ENCODE assay signal across 15 cellular contexts in the genomic region with DNA sequence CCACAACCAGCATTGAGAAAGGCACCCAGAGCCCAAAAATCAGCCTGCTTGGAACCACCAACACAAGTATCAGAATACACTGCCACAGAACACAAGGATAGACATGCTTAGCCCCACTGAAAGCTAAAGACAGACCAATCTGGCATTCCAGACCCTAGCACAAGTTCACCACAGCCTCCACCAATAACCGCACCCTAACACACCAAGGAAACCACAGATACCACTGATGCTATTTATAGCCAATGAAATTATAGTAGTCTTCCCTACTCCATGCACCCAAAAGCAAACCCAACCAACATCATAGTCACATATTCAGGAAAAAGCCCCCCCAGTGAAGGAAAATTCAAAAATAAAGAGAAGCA.
DNase-seq lines count a peak whose midpoint lies in the region; ATAC-seq, FAIRE-seq and TF ChIP-seq lines count a peak whose summit lies in the region.
"Had no signal": no experiment of that assay in that cellular context is flagged by ENCODE, and none has a peak within 500 bp of the region (broad histone marks: within the 10 kb centered on the region; RNA-seq: fewer than 3 reads in every experiment).

No MANE protein-coding gene starts in this region.

- no peak overlapping the region for H3K4me3 ChIP-seq in RWPE2 (ENCODE audit: severe bottlenecking)
- H3K4me3 ChIP-seq: mucosa of descending colon, prostate gland, SJSA1, stomach had no signal

- no peaks in the 10 kb centered on the region for H3K9me3 ChIP-seq in RWPE2 (ENCODE audit: severe bottlenecking)
- H3K9me3 ChIP-seq: mucosa of descending colon, prostate gland, SJSA1, stomach had no signal

- ATAC-seq in GM19455 (IDR thresholded peaks at IDR 0.05; ENCODE audit: unreplicated experiment) (peak; percentile 35), HG02943 (IDR thresholded peaks at IDR 0.05; ENCODE audit: low read depth, unreplicated experiment) (peak; percentile 34), RWPE2 (ENCODE audit: low read depth) (no peak), HG03469 (IDR thresholded peaks at IDR 0.05; ENCODE audit: unreplicated experiment) (no peak), GM18861 (IDR thresholded peaks at IDR 0.05; ENCODE audit: unreplicated experiment) (no peak)

- H3K36me3 ChIP-seq in RWPE2 (ENCODE audit: low read depth): no peaks in the 10 kb centered on the region
- H3K36me3 ChIP-seq: prostate gland, SJSA1, stomach had no signal

- H3K27ac ChIP-seq in RWPE2 (ENCODE audit: poor library complexity, severe bottlenecking): no peak overlapping the region
- H3K27ac ChIP-seq: HL-60, prostate gland, SJSA1, stomach had no signal

- peak; percentile 52 for FAIRE-seq in GM18507 (lab: Jason Lieb, UNC)

- TF ChIP-seq CTCF in RWPE2 (IDR thresholded peaks at IDR 0.05; ENCODE audit: poor library complexity, severe bottlenecking): peak; percentile 41

- no peaks in the 10 kb centered on the region for H3K27me3 ChIP-seq in RWPE2 (ENCODE audit: insufficient read depth, poor library complexity, severe bottlenecking)
- H3K27me3 ChIP-seq: SJSA1, stomach had no signal

- no peak for DNase-seq in GM18507 (ENCODE audit: extremely low spot score, insufficient read length, low read depth)
- DNase-seq in RWPE2 (ENCODE audit: low spot score): no peak
- DNase-seq in SIG-M5 treated with dmso at 0.1 percent for 504 hours (lab: John Stamatoyannopoulos, UW; ENCODE audit: unreplicated experiment): no peak
- DNase-seq in NCI-H146 treated with DMSO at 0.1 percent for 48 hours (lab: John Stamatoyannopoulos, UW; ENCODE audit: unreplicated experiment): no peak
- DNase-seq: NCI-H1048, NCI-H526 treated with DMSO at 0.1 percent for 48 hours had no signal

- H3K4me1 ChIP-seq in RWPE2 (ENCODE audit: insufficient read depth, poor library complexity, severe bottlenecking): no peaks in the 10 kb centered on the region
- H3K4me1 ChIP-seq: prostate gland, SJSA1, stomach had no signal

Comparison
In these comparisons a context has a peak if more than half of its experiments do, and no peak if none do; other contexts are left out.
1. ATAC-seq: peak in GM19455 (single experiment) and HG02943 (single experiment); none in RWPE2 (single experiment), HG03469 (single experiment) and GM18861 (single experiment).